In genomic region chr5:171521679-171522078, GRCh38 we compare ENCODE assay signal across 14 cellular contexts.
DNase-seq lines count a peak whose midpoint lies in the region; ATAC-seq and TF ChIP-seq lines count a peak whose summit lies in the region.
"Had no signal": no experiment of that assay in that cellular context is flagged by ENCODE, and none has a peak within 500 bp of the region (broad histone marks: within the 10 kb centered on the region; RNA-seq: fewer than 3 reads in every experiment).

No MANE protein-coding gene starts in this region.

- H3K9me3 Mint-ChIP-seq in Caco-2 (ENCODE audit: unreplicated experiment) = no peaks in the 10 kb centered on the region

- H2BK120ac ChIP-seq in trophoblast cell (ENCODE audit: insufficient read depth, low read length, poor library complexity) = no peak overlapping the region

- H3K23ac ChIP-seq in trophoblast cell (ENCODE audit: low read length) = no peak overlapping the region

- TF ChIP-seq CTCF in Caco-2 (IDR thresholded peaks at IDR 0.05; ENCODE audit: insufficient read depth in 1 of 2, low read depth in 1 of 2, low read length in 1 of 2, severe bottlenecking in 1 of 2, unreplicated experiment in 1 of 2) = no peak
- TF ChIP-seq CTCF in esophagus squamous epithelium (IDR thresholded peaks at IDR 0.05) = no peak

- no peak overlapping the region for H2AFZ ChIP-seq in trophoblast cell (ENCODE audit: insufficient read depth, low read length, poor library complexity)

- no peaks in the 10 kb centered on the region for H3K79me2 ChIP-seq in trophoblast cell (ENCODE audit: control insufficient read depth, insufficient read depth, low read length, poor library complexity)

- H2BK12ac ChIP-seq in trophoblast cell (ENCODE audit: low read length) = no peak overlapping the region

- peaks cover 11% of the 10 kb centered on the region for H3K27me3 Mint-ChIP-seq in Caco-2 (ENCODE audit: insufficient read depth, unreplicated experiment)

- DNase-seq in Caco-2 (peak; percentile 21 to 70), esophagus squamous epithelium (lab: John Stamatoyannopoulos, UW) (no peak), trophoblast cell (peak; percentile 81 to 90), NCI-H748 (lab: John Stamatoyannopoulos, UW; ENCODE audit: unreplicated experiment) (no peak), NOMO-1 (lab: John Stamatoyannopoulos, UW; ENCODE audit: unreplicated experiment in 2 of 2) (no peak), COR-L47 (lab: John Stamatoyannopoulos, UW) (no peak)
- DNase-seq: activated gamma-delta T cell treated with Interleukin-2 at 50 U/mL for 16 hours; GF-D8; stimulated activated CD4-positive, alpha-beta T cell treated with anti-CD3 and anti-CD28 coated beads, Interleukin-1b, Interleukin-23, amount 100 ng/mL, for 48 hours had no signal

- H3K79me1 ChIP-seq in trophoblast cell (ENCODE audit: low read length) = peaks cover 6% of the 10 kb centered on the region

- no TSS peak for BruUV-seq in Caco-2 (replicated peaks; lab: Mats Ljungman, UMichigan)

- intact Hi-C loops in Caco-2 (cut with micrococcal nuclease; ENCODE audit: unreplicated experiment) = no loop called here
- intact Hi-C loops in esophagus squamous epithelium (cut with DNase I) = no loop called here

- H3K36me3 ChIP-seq in Caco-2 (ENCODE audit: control insufficient read depth, insufficient read depth, low read length) (no peaks in the 10 kb centered on the region), esophagus squamous epithelium (no peaks in the 10 kb centered on the region), trophoblast cell (ENCODE audit: control insufficient read depth in 1 of 2, insufficient read depth in 2 of 2, low read length in 2 of 2) (no peaks in the 10 kb centered on the region)
- H3K36me3 ChIP-seq: prostate gland, SJCRH30 had no signal

- no peak overlapping the region for H3K4me2 ChIP-seq in trophoblast cell (ENCODE audit: low read length)

- H3K4me3 Mint-ChIP-seq in Caco-2 (ENCODE audit: unreplicated experiment) = no peak overlapping the region

- H3K4me1 Mint-ChIP-seq in Caco-2 (ENCODE audit: low read depth, unreplicated experiment) = peaks cover 7% of the 10 kb centered on the region

- H3K27ac ChIP-seq in esophagus squamous epithelium = peak overlapping the region in 3 of 4 donors; percentile 24 to 83 (median 67)
- no peak overlapping the region for H3K27ac ChIP-seq in trophoblast cell (ENCODE audit: low read depth, low read length)
- H3K27ac ChIP-seq: body of pancreas, SJCRH30 had no signal

- no peak overlapping the region for H3K4me3 ChIP-seq in Caco-2 (ENCODE audit: low read depth, low read length)
- no peak overlapping the region for H3K4me3 ChIP-seq in esophagus squamous epithelium
- H3K4me3 ChIP-seq in trophoblast cell (ENCODE audit: low read depth, low read length) = no peak overlapping the region
- H3K4me3 ChIP-seq: body of pancreas, prostate gland, SJCRH30 had no signal

- no peaks in the 10 kb centered on the region for H3K36me3 Mint-ChIP-seq in Caco-2 (ENCODE audit: insufficient read depth, unreplicated experiment)

- no peak overlapping the region for H4K91ac ChIP-seq in trophoblast cell (ENCODE audit: low read depth, low read length)

- TF ChIP-seq POLR2A in esophagus squamous epithelium (IDR thresholded peaks at IDR 0.05) = no peak

- H2BK5ac ChIP-seq in trophoblast cell (ENCODE audit: low read depth, low read length, poor library complexity) = no peak overlapping the region

- H3K4ac ChIP-seq in trophoblast cell (ENCODE audit: low read depth, low read length) = no peak overlapping the region

- H4K12ac ChIP-seq in trophoblast cell (ENCODE audit: low read depth, low read length) = no peak overlapping the region

- H3K14ac ChIP-seq in trophoblast cell (ENCODE audit: low read length) = no peak overlapping the region

- 67 to 84% methylated on average over 3 of the region's 3 CpGs for WGBS in esophagus squamous epithelium, 2 donors
- WGBS in trophoblast cell (ENCODE audit: extremely low coverage, insufficient coverage, insufficient read length) = no CpG with 5 or more reads among the region's 3 CpGs

- H3K27ac Mint-ChIP-seq in Caco-2 (ENCODE audit: unreplicated experiment) = no peak overlapping the region

- H3K9ac ChIP-seq in trophoblast cell (ENCODE audit: low read length) = no peak overlapping the region

- H2AK5ac ChIP-seq in trophoblast cell (ENCODE audit: low read length) = no peak overlapping the region

- peak; percentile 28 for ATAC-seq in SK-N-SH treated with all-trans-retinoic acid at 6 μM for 48 hours
- no peak for ATAC-seq in HG03432 (IDR thresholded peaks at IDR 0.05; ENCODE audit: unreplicated experiment)

- POLR2A ChIA-PET in Caco-2 (lab: Charles Lee) = no interaction called here

- H3K27me3 ChIP-seq in Caco-2 (replicated peaks; ENCODE audit: control insufficient read depth, insufficient read depth, low read length) (no peaks in the 10 kb centered on the region; the same call in 1 of the 2 replicates), esophagus squamous epithelium (no peaks in the 10 kb centered on the region), trophoblast cell (ENCODE audit: insufficient read depth, low read length) (no peaks in the 10 kb centered on the region)
- H3K27me3 ChIP-seq: body of pancreas, SJCRH30 had no signal

- H3K18ac ChIP-seq in trophoblast cell (ENCODE audit: low read length) = no peak overlapping the region

- H3K9me3 ChIP-seq in Caco-2 (no peaks in the 10 kb centered on the region), esophagus squamous epithelium (no peaks in the 10 kb centered on the region), trophoblast cell (ENCODE audit: insufficient read depth, low read depth, low read length) (no peaks in the 10 kb centered on the region)
- H3K9me3 ChIP-seq: body of pancreas, prostate gland, SJCRH30 had no signal

- H3K4me1 ChIP-seq in Caco-2 = peaks cover 20% of the 10 kb centered on the region
- H3K4me1 ChIP-seq in esophagus squamous epithelium = peaks cover 12 to 39% (median 24%) of the 10 kb centered on the region in 3 donors
- H3K4me1 ChIP-seq in trophoblast cell (ENCODE audit: control insufficient read depth in 1 of 2, insufficient read depth in 2 of 2, low read length in 2 of 2) = peaks cover 20 to 25% of the 10 kb centered on the region in 2 experiments
- H3K4me1 ChIP-seq: body of pancreas, prostate gland had no signal

- CTCF ChIA-PET in Caco-2 (lab: Charles Lee) = interaction anchor here (0.6 kb wide), 1 partner anchor 477 kb away, joined by 3 read pairs; no protein-coding TSS in a partner anchor

- no peak overlapping the region for H4K8ac ChIP-seq in trophoblast cell (ENCODE audit: low read depth, low read length)

TF ChIP-seq in SK-N-SH treated with all-trans-retinoic acid at 6 μM for 48 hours, 23 proteins besides CTCF, POLR2A, EP300 and RAD21 (continues in another document):
- no peak for TF ChIP-seq GLIS3 (CRISPR knock-in tag; IDR thresholded peaks at IDR 0.05)
- TF ChIP-seq ZNF565 (CRISPR knock-in tag; conservative IDR thresholded peaks at IDR 0.05; ENCODE audit: low read depth) = no peak
- no peak for TF ChIP-seq TOX (CRISPR knock-in tag; IDR thresholded peaks at IDR 0.05; ENCODE audit: borderline replicate concordance)
- no peak for TF ChIP-seq TSHZ2 (CRISPR knock-in tag; IDR thresholded peaks at IDR 0.05)
- no peak for TF ChIP-seq ZNF8 (CRISPR knock-in tag; IDR thresholded peaks at IDR 0.05)
- no peak for TF ChIP-seq SNAI2 (CRISPR knock-in tag; IDR thresholded peaks at IDR 0.05)
- TF ChIP-seq PPARA (CRISPR knock-in tag; IDR thresholded peaks at IDR 0.05; ENCODE audit: borderline replicate concordance) = no peak
- TF ChIP-seq ISL1 (CRISPR knock-in tag; IDR thresholded peaks at IDR 0.05) = no peak
- TF ChIP-seq CSRNP3 (CRISPR knock-in tag; IDR thresholded peaks at IDR 0.05) = no peak
- TF ChIP-seq ESRRG (CRISPR knock-in tag; IDR thresholded peaks at IDR 0.05) = no peak
- no peak for TF ChIP-seq ZFP3 (CRISPR knock-in tag; IDR thresholded peaks at IDR 0.05)

Comparison
In these comparisons a context has a peak if more than half of its experiments do, and no peak if none do; other contexts are left out.
1. DNase-seq: peak in Caco-2 (2 of 2) and trophoblast cell (2 of 2); none in esophagus squamous epithelium (single experiment), NCI-H748 (single experiment), NOMO-1 (0 of 2) and COR-L47 (single experiment).